Comparison of ENCODE assay signal across 17 cellular contexts in genomic region chr4:7041246-7041645, GRCh38. TPM values are rescaled to one million over a fixed set of nuclear protein-coding genes. Genes with fewer than 3 reads are reported as not detected.
DNase-seq lines count a peak whose midpoint lies in the region; ATAC-seq, FAIRE-seq and TF ChIP-seq lines count a peak whose summit lies in the region.
"Had no signal": no experiment of that assay in that cellular context is flagged by ENCODE, and none has a peak within 500 bp of the region (broad histone marks: within the 10 kb centered on the region; RNA-seq: fewer than 3 reads in every experiment).

No MANE protein-coding gene starts in this region.

- intact Hi-C loops in CD4-positive, alpha-beta memory T cell (cut with micrococcal nuclease) = no loop called here
- intact Hi-C loops in Panc1 (cut with micrococcal nuclease; ENCODE audit: unreplicated experiment) (no loop called here), left ventricle myocardium superior (cut with micrococcal nuclease) (loop anchor here (10.0 kb wide), 1 partner anchor 56 kb away; no protein-coding TSS in a partner anchor), kidney (cut with DNase I) (no loop called here)

- no peak for FAIRE-seq in kidney (lab: Jason Lieb, UNC)
- FAIRE-seq: bronchial epithelial cell, GM12878 had no signal

- H4K20me1 ChIP-seq in neural progenitor cell (ENCODE audit: low read depth) = peaks cover 36% of the 10 kb centered on the region

- H3K79me2 ChIP-seq in neural progenitor cell (ENCODE audit: low read depth) = peaks cover 28% of the 10 kb centered on the region

- H3K27ac ChIP-seq in CD4-positive, alpha-beta memory T cell (ENCODE audit: low read depth, low read length) = no peak overlapping the region
- no peak overlapping the region for H3K27ac ChIP-seq in Panc1 (ENCODE audit: low read length)
- H3K27ac ChIP-seq in neural progenitor cell = no peak overlapping the region
- H3K27ac ChIP-seq in kidney (ENCODE audit: low read depth in 2 of 2, low read length in 2 of 2) = no peak overlapping the region

- peaks cover 0 to 17% of the 10 kb centered on the region in 2 donors for H3K36me3 Mint-ChIP-seq in CD4-positive, alpha-beta memory T cell
- H3K36me3 Mint-ChIP-seq in endothelial cell (ENCODE audit: low read depth, unreplicated experiment) (peaks cover 10% of the 10 kb centered on the region), neural progenitor cell (peaks cover 9% of the 10 kb centered on the region)
- H3K36me3 Mint-ChIP-seq: activated naive CD4-positive, alpha-beta T cell treated with anti-CD3 and anti-CD28 coated beads, Interleukin-2, amount 50 U/mL, for 24 hours had no signal

- peak overlapping the region; percentile 90 for H3K4me2 ChIP-seq in neural progenitor cell

- peaks cover 24 to 52% (median 30%) of the 10 kb centered on the region in 4 donors for H3K4me1 Mint-ChIP-seq in CD4-positive, alpha-beta memory T cell
- H3K4me1 Mint-ChIP-seq in endothelial cell (ENCODE audit: unreplicated experiment) (peaks cover 26% of the 10 kb centered on the region), neural progenitor cell (peaks cover 29% of the 10 kb centered on the region)

- H3K4me3 ChIP-seq in CD4-positive, alpha-beta memory T cell (ENCODE audit: low read length in 2 of 2) = no peak overlapping the region
- no peak overlapping the region for H3K4me3 ChIP-seq in Panc1 (ENCODE audit: low read depth in 2 of 2, low read length in 2 of 2)
- H3K4me3 ChIP-seq in neural progenitor cell = no peak overlapping the region
- no peak overlapping the region for H3K4me3 ChIP-seq in kidney (ENCODE audit: low read length in 2 of 2)

- no peaks in the 10 kb centered on the region for H3K27me3 Mint-ChIP-seq in CD4-positive, alpha-beta memory T cell
- peaks cover 17% of the 10 kb centered on the region for H3K27me3 Mint-ChIP-seq in endothelial cell (ENCODE audit: unreplicated experiment)
- peaks cover 9% of the 10 kb centered on the region for H3K27me3 Mint-ChIP-seq in neural progenitor cell (ENCODE audit: insufficient read depth, low read depth)
- H3K27me3 Mint-ChIP-seq: activated naive CD4-positive, alpha-beta T cell treated with anti-CD3 and anti-CD28 coated beads, Interleukin-2, amount 50 U/mL, for 24 hours had no signal

- H3K9me3 Mint-ChIP-seq in CD4-positive, alpha-beta memory T cell = peaks cover 0 to 5% (median 0%) of the 10 kb centered on the region in 8 donors
- H3K9me3 Mint-ChIP-seq in endothelial cell (ENCODE audit: unreplicated experiment) = no peaks in the 10 kb centered on the region
- H3K9me3 Mint-ChIP-seq in neural progenitor cell = peaks cover 5% of the 10 kb centered on the region
- H3K9me3 Mint-ChIP-seq: activated naive CD4-positive, alpha-beta T cell treated with anti-CD3 and anti-CD28 coated beads, Interleukin-2, amount 50 U/mL, for 24 hours had no signal

- CTCF ChIA-PET in CD4-positive, alpha-beta memory T cell (lab: Charles Lee; ENCODE audit: partially characterized antibody) = interaction anchor here (1.2 to 11.8 kb wide), 2 partner anchors 10 to 27 kb away, joined by 5 to 204 read pairs; partner anchors contain the start of gene GRPEL1
- CTCF ChIA-PET in Panc1 (lab: Charles Lee) = no interaction called here

- DNase-seq in CD4-positive, alpha-beta memory T cell = no peak
- DNase-seq in Panc1 (ENCODE audit: low read depth, low spot score) = no peak
- no peak for DNase-seq in endothelial cell (ENCODE audit: low spot score)
- no peak for DNase-seq in neural progenitor cell (ENCODE audit: low spot score)
- no peak for DNase-seq in anterior cingulate cortex (lab: John Stamatoyannopoulos, UW)
- no peak for DNase-seq in NCI-H2227 treated with DMSO at 0.1 percent for 48 hours (lab: John Stamatoyannopoulos, UW)
- DNase-seq in left ventricle myocardium superior = no peak
- DNase-seq in kidney = no peak
- DNase-seq: activated CD4-positive, alpha-beta T cell treated with anti-CD3 and anti-CD28 coated beads for 36 hours; GDM1; Karpas-422; left ventricle myocardium inferior; NCI-H2081; T1000 had no signal

- H3K36me3 ChIP-seq in CD4-positive, alpha-beta memory T cell (ENCODE audit: insufficient read depth, low read length) = no peaks in the 10 kb centered on the region
- H3K36me3 ChIP-seq in Panc1 (ENCODE audit: control insufficient read depth, insufficient read depth, low read length) = no peaks in the 10 kb centered on the region
- no peaks in the 10 kb centered on the region for H3K36me3 ChIP-seq in neural progenitor cell
- H3K36me3 ChIP-seq in kidney (ENCODE audit: control insufficient read depth in 1 of 2, insufficient read depth in 2 of 2, low read length in 2 of 2) = no peaks in the 10 kb centered on the region
- H3K36me3 ChIP-seq: left ventricle myocardium inferior had no signal

- no peak for ATAC-seq in Panc1
- ATAC-seq in left ventricle myocardium superior = no peak
- ATAC-seq: activated CD4-positive, alpha-beta T cell treated with anti-CD3 and anti-CD28 coated beads for 36 hours; GM12878 had no signal

- peaks cover 29% of the 10 kb centered on the region for H3K4me1 ChIP-seq in CD4-positive, alpha-beta memory T cell (ENCODE audit: insufficient read depth, low read length)
- H3K4me1 ChIP-seq in Panc1 (ENCODE audit: control insufficient read depth, insufficient read depth, low read length) (peaks cover 28% of the 10 kb centered on the region), neural progenitor cell (peaks cover 8% of the 10 kb centered on the region), kidney (ENCODE audit: control insufficient read depth in 1 of 2, insufficient read depth in 1 of 2, low read depth in 1 of 2, low read length in 2 of 2) (peaks cover 20 to 29% of the 10 kb centered on the region in 2 donors)

- POLR2A ChIA-PET in CD4-positive, alpha-beta memory T cell (lab: Charles Lee; ENCODE audit: partially characterized antibody) = interaction anchor here (1.7 to 8.7 kb wide), 2 partner anchors 18 to 26 kb away, joined by 4 to 231 read pairs; partner anchors contain the start of gene GRPEL1
- POLR2A ChIA-PET in Panc1 (lab: Charles Lee) = interaction anchor here (0.6 kb wide), 2 partner anchors 27 to 55 kb away, joined by 7 to 15 read pairs; no protein-coding TSS in a partner anchor

- H3K9me3 ChIP-seq in CD4-positive, alpha-beta memory T cell (ENCODE audit: control insufficient read depth in 1 of 2, low read length in 2 of 2) = no peaks in the 10 kb centered on the region
- H3K9me3 ChIP-seq in Panc1 (ENCODE audit: control insufficient read depth, insufficient read depth, low read depth, low read length) (no peaks in the 10 kb centered on the region), neural progenitor cell (ENCODE audit: low read depth) (no peaks in the 10 kb centered on the region), kidney (ENCODE audit: control insufficient read depth in 1 of 2, low read length in 2 of 2) (no peaks in the 10 kb centered on the region)
- H3K9me3 ChIP-seq: left ventricle myocardium inferior had no signal

- peaks cover 17% of the 10 kb centered on the region for H3F3A ChIP-seq in neural progenitor cell (ENCODE audit: low read depth)

- no peak overlapping the region for H3K9ac ChIP-seq in neural progenitor cell
- H3K9ac ChIP-seq in kidney (ENCODE audit: low read length in 2 of 2) = no peak overlapping the region

- peak overlapping the region in 5 of 8 donors; percentile 39 to 83 (median 65) for H3K4me3 Mint-ChIP-seq in CD4-positive, alpha-beta memory T cell
- H3K4me3 Mint-ChIP-seq in endothelial cell (ENCODE audit: unreplicated experiment) (peak overlapping the region; percentile 93), neural progenitor cell (peak overlapping the region; percentile 92)

- BruUV-seq in Panc1 (replicated peaks; lab: Mats Ljungman, UMichigan) = TSS peak; percentile 95

- in situ Hi-C loops in Panc1 (cut with HindIII; ENCODE audit: low pct_unique_long_range_greater_than_20kb, low sequenced_read_pairs) = no loop called here

- no peak overlapping the region for H2AFZ ChIP-seq in neural progenitor cell (replicated peaks)

- TF ChIP-seq CTCF in Panc1 (IDR thresholded peaks at IDR 0.05) (no peak), endothelial cell (IDR thresholded peaks at IDR 0.05; ENCODE audit: unreplicated experiment) (no peak), neural progenitor cell (IDR thresholded peaks at IDR 0.05) (no peak), kidney (IDR thresholded peaks at IDR 0.05; ENCODE audit: borderline replicate concordance, extremely low read depth, insufficient read depth) (no peak)

- H3K27me3 ChIP-seq in CD4-positive, alpha-beta memory T cell (ENCODE audit: insufficient read depth, low read length) = no peaks in the 10 kb centered on the region
- H3K27me3 ChIP-seq in Panc1 (ENCODE audit: control insufficient read depth, insufficient read depth, low read length) = no peaks in the 10 kb centered on the region
- H3K27me3 ChIP-seq in neural progenitor cell = peaks cover 35% of the 10 kb centered on the region

- peak overlapping the region in 1 of 7 donors; percentile 92 for H3K27ac Mint-ChIP-seq in CD4-positive, alpha-beta memory T cell
- H3K27ac Mint-ChIP-seq in endothelial cell (ENCODE audit: unreplicated experiment) = no peak overlapping the region
- H3K27ac Mint-ChIP-seq in neural progenitor cell = peak overlapping the region; percentile 42
- H3K27ac Mint-ChIP-seq: activated CD4-positive, alpha-beta T cell treated with anti-CD3 and anti-CD28 coated beads for 36 hours had no signal

RNA-seq across cellular contexts. Expression of gene TADA2B, which starts 1.9 kb away (rescaled TPM):
- total RNA-seq in CD4-positive, alpha-beta memory T cell = 10 to 100 TPM; 46.4 to 49.0 TPM
- 1 to 10 TPM; 2.8 to 4.7 TPM for polyA plus RNA-seq in CD4-positive, alpha-beta memory T cell
- total RNA-seq in Panc1 (2021; ENCODE audit: unreplicated experiment) = 17.6 TPM
- polyA plus RNA-seq in Panc1 (2012; ENCODE audit: insufficient read length) = 21.4 TPM
- 20.2 TPM for total RNA-seq in endothelial cell (ENCODE audit: unreplicated experiment)
- total RNA-seq in neural progenitor cell (ENCODE audit: low replicate concordance) = 10.6 and 12.6 TPM in 2 replicates
- total RNA-seq in left ventricle myocardium superior = 34.6 TPM
- total RNA-seq in kidney = 30.5 TPM
- polyA plus RNA-seq in kidney (ENCODE audit: insufficient read depth, low read depth, low replicate concordance) = 14.2 TPM

RNA-seq across cellular contexts. Expression of gene GRPEL1, which starts 26.6 kb away (rescaled TPM):
- 10 to 100 TPM; 35.3 to 36.0 TPM for total RNA-seq in CD4-positive, alpha-beta memory T cell
- polyA plus RNA-seq in CD4-positive, alpha-beta memory T cell = 10 to 100 TPM; 57.7 to 77.2 TPM
- total RNA-seq in Panc1 (2021; ENCODE audit: unreplicated experiment) (46.6 TPM), endothelial cell (ENCODE audit: unreplicated experiment) (20.3 TPM), neural progenitor cell (ENCODE audit: low replicate concordance) (13.7 and 21.0 TPM in 2 replicates), left ventricle myocardium superior (62.7 TPM), kidney (27.4 TPM)
- polyA plus RNA-seq in Panc1 (2012; ENCODE audit: insufficient read length) = 41.8 TPM
- polyA plus RNA-seq in kidney (ENCODE audit: insufficient read depth, low read depth, low replicate concordance) = 84.9 TPM
